In the genomic region with DNA sequence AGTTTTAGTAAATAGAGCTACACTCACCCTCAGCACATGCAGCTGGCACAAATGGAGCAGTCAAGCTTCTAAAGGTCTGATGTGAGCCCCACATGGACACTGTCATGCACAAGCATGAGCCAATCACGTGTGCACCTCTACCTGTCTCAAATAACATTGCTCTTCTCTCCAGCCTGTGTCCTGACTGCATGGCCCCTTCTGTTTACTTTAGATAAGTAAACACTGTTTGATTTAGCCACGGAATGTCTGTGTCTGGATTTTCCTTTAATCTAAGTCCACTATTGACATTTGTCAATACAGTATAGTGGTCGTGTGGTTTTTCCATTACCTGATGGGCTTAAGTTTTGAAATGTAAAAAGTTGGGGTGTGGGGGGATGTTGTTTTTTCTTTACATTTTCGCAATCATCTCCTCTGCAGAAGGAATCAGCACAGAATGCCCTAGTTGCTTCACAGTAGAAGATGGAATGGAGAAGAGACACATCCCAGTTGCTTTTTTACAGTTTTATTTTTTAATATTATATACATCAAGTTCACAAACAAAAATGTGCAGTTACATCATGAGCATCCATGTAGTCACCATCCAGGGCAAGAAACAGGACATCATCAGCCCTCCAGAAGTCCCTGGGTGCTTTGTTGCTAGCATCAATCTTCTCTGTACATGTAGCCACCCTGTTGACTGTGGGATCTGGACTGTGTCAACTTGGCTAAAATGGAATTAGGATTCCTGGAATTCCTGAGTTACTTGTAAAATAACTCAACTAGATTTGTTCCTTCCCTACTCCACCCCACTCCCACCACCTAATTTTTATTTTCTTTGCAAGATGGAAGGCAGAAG, we compare ENCODE assay signal across 16 cellular contexts.
DNase-seq lines count a peak whose midpoint lies in the region; TF ChIP-seq lines count a peak whose summit lies in the region.
"Had no signal": no experiment of that assay in that cellular context is flagged by ENCODE, and none has a peak within 500 bp of the region (broad histone marks: within the 10 kb centered on the region; RNA-seq: fewer than 3 reads in every experiment).

No MANE protein-coding gene starts in this region.

- no peaks in the 10 kb centered on the region for H3K36me3 Mint-ChIP-seq in nephron progenitor cell (ENCODE audit: low read depth)
- H3K36me3 Mint-ChIP-seq: IgD-negative memory B cell; natural killer cell treated with Interleukin-12 subunit alpha and Interleukin-12 subunit beta and Interleukin-15 and Interleukin-18, amount 100 ng/mL, for 72 hours had no signal

- TF ChIP-seq CTCF in VCaP (conservative IDR thresholded peaks at IDR 0.05): no peak
- TF ChIP-seq CTCF in nephron progenitor cell (IDR thresholded peaks at IDR 0.05): no peak

- no peak overlapping the region for H3K27ac Mint-ChIP-seq in nephron progenitor cell
- H3K27ac Mint-ChIP-seq: activated CD8-positive, alpha-beta memory T cell treated with anti-CD3 and anti-CD28 coated beads, Interleukin-2, amount 10 ng/mL, durations not matched to agents 7 days and 5 days; natural killer cell treated with Interleukin-12 subunit alpha and Interleukin-12 subunit beta and Interleukin-15 and Interleukin-18, amount 100 ng/mL, for 72 hours; WTC11 had no signal

- H3K27me3 Mint-ChIP-seq in nephron progenitor cell (ENCODE audit: low read depth, poor library complexity): peaks cover 8% of the 10 kb centered on the region

- peaks cover 18% of the 10 kb centered on the region for H3K4me1 Mint-ChIP-seq in nephron progenitor cell
- H3K4me1 Mint-ChIP-seq: activated CD8-positive, alpha-beta memory T cell treated with anti-CD3 and anti-CD28 coated beads, Interleukin-2, amount 10 ng/mL, durations not matched to agents 7 days and 5 days; IgD-negative memory B cell had no signal

- peaks cover 25% of the 10 kb centered on the region for H3K9me3 Mint-ChIP-seq in nephron progenitor cell
- H3K9me3 Mint-ChIP-seq: natural killer cell treated with Interleukin-12 subunit alpha and Interleukin-12 subunit beta and Interleukin-15 and Interleukin-18, amount 100 ng/mL, for 72 hours had no signal

- peak overlapping the region; percentile 29 for H3K27ac ChIP-seq in VCaP
- H3K27ac ChIP-seq: dorsolateral prefrontal cortex, tibial nerve had no signal

- DNase-seq in NCI-H1105 treated with DMSO at 0.1 percent for 48 hours (lab: John Stamatoyannopoulos, UW) (peak; percentile 4), NCI-H1105 (lab: John Stamatoyannopoulos, UW) (no peak), NCI-H2029 (lab: John Stamatoyannopoulos, UW) (peak; percentile 59), renal cortical epithelial cell (ENCODE audit: low read depth) (peak; percentile 34), NCI-H2227 (lab: John Stamatoyannopoulos, UW; ENCODE audit: unreplicated experiment) (no peak), COR-L47 (lab: John Stamatoyannopoulos, UW) (no peak), nephron progenitor cell (no peak)
- DNase-seq: activated CD8-positive, alpha-beta memory T cell treated with anti-CD3 and anti-CD28 coated beads, Interleukin-2, amount 10 ng/mL, durations not matched to agents 7 days and 5 days; Calu3; dorsolateral prefrontal cortex; stimulated activated CD4-positive, alpha-beta T cell treated with anti-CD3 and anti-CD28 coated beads, Interleukin-1b, Interleukin-23, amount 100 ng/mL, for 48 hours had no signal

- no peak overlapping the region for H3K4me3 Mint-ChIP-seq in nephron progenitor cell
- H3K4me3 Mint-ChIP-seq: activated CD8-positive, alpha-beta memory T cell treated with anti-CD3 and anti-CD28 coated beads, Interleukin-2, amount 10 ng/mL, durations not matched to agents 7 days and 5 days; IgD-negative memory B cell; natural killer cell treated with Interleukin-12 subunit alpha and Interleukin-12 subunit beta and Interleukin-15 and Interleukin-18, amount 100 ng/mL, for 72 hours; WTC11 had no signal

Comparison
In these comparisons a context has a peak if more than half of its experiments do, and no peak if none do; other contexts are left out.
1. DNase-seq: peak in NCI-H1105 treated with DMSO at 0.1 percent for 48 hours (single experiment), NCI-H2029 (single experiment) and renal cortical epithelial cell (single experiment); none in NCI-H1105 (single experiment), NCI-H2227 (single experiment), COR-L47 (single experiment) and nephron progenitor cell (single experiment).